In the genomic region with DNA sequence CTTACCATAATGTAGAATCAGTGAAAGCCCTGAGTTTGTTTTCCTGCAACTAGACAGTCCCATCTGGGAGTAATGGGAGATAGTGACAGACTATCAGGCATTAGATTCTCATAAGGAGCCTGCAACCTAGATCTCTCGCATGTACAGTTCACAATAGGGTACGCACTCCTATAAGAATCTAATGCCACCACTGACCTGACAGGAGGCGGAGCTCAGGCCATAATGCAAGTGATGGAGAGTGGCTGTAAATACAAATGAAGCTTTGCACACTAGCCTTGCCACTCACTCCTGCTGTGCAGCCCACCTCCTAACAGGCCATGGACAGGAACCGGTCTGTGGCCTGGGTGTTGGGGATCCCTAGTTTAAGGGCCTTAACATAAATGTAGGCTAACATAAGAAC, we compare ENCODE assay signal across 4 cellular contexts. TPM values are rescaled to one million over a fixed set of nuclear protein-coding genes. Genes with fewer than 3 reads are reported as not detected.
"Had no signal": no experiment of that assay in that cellular context is flagged by ENCODE, and none has a peak within 500 bp of the region (broad histone marks: within the 10 kb centered on the region; RNA-seq: fewer than 3 reads in every experiment).

No MANE protein-coding gene starts in this region.

- H3K4me3 ChIP-seq: GM12878 had no signal

- DNase-seq: GDM1, GF-D8 had no signal

- ATAC-seq: GM12878 had no signal

RNA-seq across cellular contexts. Expression of a gene that starts 22.8 kb away (rescaled TPM):
- total RNA-seq: G401 had no signal
